In genomic region chr4:158809611-158810486, GRCh38 we compare ENCODE assay signal across 8 cellular contexts. TPM values are rescaled to one million over a fixed set of nuclear protein-coding genes. Genes with fewer than 3 reads are reported as not detected.
DNase-seq lines count a peak whose midpoint lies in the region; ATAC-seq, FAIRE-seq and TF ChIP-seq lines count a peak whose summit lies in the region.
"Had no signal": no experiment of that assay in that cellular context is flagged by ENCODE, and none has a peak within 500 bp of the region (broad histone marks: within the 10 kb centered on the region; RNA-seq: fewer than 3 reads in every experiment).

No MANE protein-coding gene starts in this region.

- no peak overlapping the region for H3K4me3 ChIP-seq in GM12865 (ENCODE audit: low read depth, low read length)

- no peaks in the 10 kb centered on the region for H3K9me3 Mint-ChIP-seq in activated T-helper 1 cell treated with anti-CD3 and anti-CD28 coated beads, Interleukin-12 subunit alpha, Interleukin-12 subunit beta, Interleukin-2, Interleukin-4 antibody, amounts not matched to agents 30 ng/mL and 10 ng/mL and 1 ng/mL, durations not matched to agents 14 hours and 24 hours and 36 hours

- DNase-seq in GM12865 (ENCODE audit: low read depth), result peak; percentile 63
- peak; percentile 57 for DNase-seq in HTR-8/SVneo (ENCODE audit: insufficient read length, low spot score)
- DNase-seq in activated T-helper 1 cell treated with anti-CD3 and anti-CD28 coated beads, Interleukin-12 subunit alpha, Interleukin-12 subunit beta, Interleukin-2, Interleukin-4 antibody, amounts not matched to agents 30 ng/mL and 10 ng/mL and 1 ng/mL, durations not matched to agents 14 hours and 24 hours and 36 hours (ENCODE audit: low spot score), result no peak
- DNase-seq in hepatic stellate cell (ENCODE audit: low spot score), result peak; percentile 44
- DNase-seq in stromal cell of bone marrow (ENCODE audit: low read depth), result peak; percentile 81

- ATAC-seq in GM21528 (IDR thresholded peaks at IDR 0.05; ENCODE audit: low FRiP score, unreplicated experiment), result peak; percentile 79
- ATAC-seq in esophagus mucosa, result no peak

- H3K36me3 Mint-ChIP-seq in activated T-helper 1 cell treated with anti-CD3 and anti-CD28 coated beads, Interleukin-12 subunit alpha, Interleukin-12 subunit beta, Interleukin-2, Interleukin-4 antibody, amounts not matched to agents 30 ng/mL and 10 ng/mL and 1 ng/mL, durations not matched to agents 14 hours and 24 hours and 36 hours (ENCODE audit: low read depth), result peaks cover 5% of the 10 kb centered on the region

- H3K27me3 Mint-ChIP-seq in activated T-helper 1 cell treated with anti-CD3 and anti-CD28 coated beads, Interleukin-12 subunit alpha, Interleukin-12 subunit beta, Interleukin-2, Interleukin-4 antibody, amounts not matched to agents 30 ng/mL and 10 ng/mL and 1 ng/mL, durations not matched to agents 14 hours and 24 hours and 36 hours (ENCODE audit: insufficient read depth), result peaks cover 2% of the 10 kb centered on the region

- TF ChIP-seq CTCF in GM12865 (IDR thresholded peaks at IDR 0.05; ENCODE audit: insufficient read depth, low read depth, low read length, missing control alignments), result no peak

- H3K4me3 Mint-ChIP-seq in activated T-helper 1 cell treated with anti-CD3 and anti-CD28 coated beads, Interleukin-12 subunit alpha, Interleukin-12 subunit beta, Interleukin-2, Interleukin-4 antibody, amounts not matched to agents 30 ng/mL and 10 ng/mL and 1 ng/mL, durations not matched to agents 14 hours and 24 hours and 36 hours, result peak overlapping the region; percentile 68

- H3K27ac Mint-ChIP-seq in activated T-helper 1 cell treated with anti-CD3 and anti-CD28 coated beads, Interleukin-12 subunit alpha, Interleukin-12 subunit beta, Interleukin-2, Interleukin-4 antibody, amounts not matched to agents 30 ng/mL and 10 ng/mL and 1 ng/mL, durations not matched to agents 14 hours and 24 hours and 36 hours, result peak overlapping the region; percentile 83

- FAIRE-seq in HTR-8/SVneo (lab: Jason Lieb, UNC), result no peak
- FAIRE-seq: endometrium had no signal

- intact Hi-C loops in activated T-helper 1 cell treated with anti-CD3 and anti-CD28 coated beads, Interleukin-12 subunit alpha, Interleukin-12 subunit beta, Interleukin-2, Interleukin-4 antibody, amounts not matched to agents 30 ng/mL and 10 ng/mL and 1 ng/mL, durations not matched to agents 14 hours and 24 hours and 36 hours (cut with micrococcal nuclease), result loop anchor here (1.0 to 2.0 kb wide), 4 partner anchors 8 to 41 kb away; partner anchors contain the start of gene FNIP2

- peaks cover 61% of the 10 kb centered on the region for H3K4me1 Mint-ChIP-seq in activated T-helper 1 cell treated with anti-CD3 and anti-CD28 coated beads, Interleukin-12 subunit alpha, Interleukin-12 subunit beta, Interleukin-2, Interleukin-4 antibody, amounts not matched to agents 30 ng/mL and 10 ng/mL and 1 ng/mL, durations not matched to agents 14 hours and 24 hours and 36 hours (ENCODE audit: low read depth)

RNA-seq across cellular contexts. Expression of gene FNIP2, which starts 41.0 kb away (rescaled TPM):
- 18.8 and 20.4 TPM in 2 replicates for total RNA-seq in activated T-helper 1 cell treated with anti-CD3 and anti-CD28 coated beads, Interleukin-12 subunit alpha, Interleukin-12 subunit beta, Interleukin-2, Interleukin-4 antibody, amounts not matched to agents 30 ng/mL and 10 ng/mL and 1 ng/mL, durations not matched to agents 14 hours and 24 hours and 36 hours
- total RNA-seq in esophagus mucosa, result 10.2 TPM
